ENCODE assay signal across 24 cellular contexts in the genomic region with DNA sequence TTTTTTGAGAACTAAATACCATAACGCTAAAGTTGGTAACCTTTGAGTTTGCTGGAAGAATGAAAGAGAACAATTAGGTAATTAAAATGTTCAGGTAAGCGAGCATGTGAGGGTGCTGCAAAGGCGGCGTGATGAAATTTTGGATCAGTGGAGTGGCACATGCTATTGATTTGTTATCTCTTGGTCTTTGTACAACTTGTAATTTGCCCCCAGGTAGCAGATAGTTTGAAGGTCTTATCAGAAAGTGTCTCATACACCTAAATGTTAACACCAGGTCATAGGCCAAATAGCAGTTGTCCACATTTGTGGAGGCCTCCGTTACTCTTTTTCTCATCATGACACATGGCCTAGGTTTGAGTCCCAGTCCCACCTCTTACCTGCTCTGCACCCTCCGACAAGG. TPM values are rescaled to one million over a fixed set of nuclear protein-coding genes. Genes with fewer than 3 reads are reported as not detected.
DNase-seq lines count a peak whose midpoint lies in the region; ATAC-seq, FAIRE-seq and TF ChIP-seq lines count a peak whose summit lies in the region.
"Had no signal": no experiment of that assay in that cellular context is flagged by ENCODE, and none has a peak within 500 bp of the region (broad histone marks: within the 10 kb centered on the region; RNA-seq: fewer than 3 reads in every experiment).

No MANE protein-coding gene starts in this region.

- intact Hi-C loops in K562 (cut with micrococcal nuclease): no loop called here

- in situ Hi-C loops in K562 (cut with MboI): no loop called here

- H4K20me1 ChIP-seq in K562 (replicated peaks; ENCODE audit: control insufficient read depth, insufficient read depth, low read length) (no peaks in the 10 kb centered on the region), keratinocyte (ENCODE audit: control insufficient read depth, extremely low read depth, insufficient read depth, low read length) (no peaks in the 10 kb centered on the region)

- H3K9me3 ChIP-seq in HUES48 (ENCODE audit: control insufficient read depth, insufficient read depth, low read length) (no peaks in the 10 kb centered on the region), K562 (replicated peaks; ENCODE audit: control insufficient read depth, insufficient read depth, low read depth, low read length) (no peaks in the 10 kb centered on the region), keratinocyte (ENCODE audit: control insufficient read depth, low read depth, low read length) (no peaks in the 10 kb centered on the region)
- H3K9me3 ChIP-seq: left lung, testis had no signal

- POLR2A ChIA-PET in K562 (lab: Yijun Ruan, JAX): interaction anchor here (1.0 kb wide), 1 partner anchor 14 kb away, joined by 3 read pairs; no protein-coding TSS in a partner anchor

- H3K4me3 ChIP-seq in HUES48 (ENCODE audit: low read depth, low read length): no peak overlapping the region
- H3K4me3 ChIP-seq in K562: no peak overlapping the region
- H3K4me3 ChIP-seq in keratinocyte (ENCODE audit: control insufficient read depth in 2 of 3, extremely low read depth in 1 of 3, insufficient read depth in 2 of 3, low read depth in 1 of 3, low read length in 3 of 3): peak overlapping the region in 1 of 3 experiments; percentile 12
- H3K4me3 ChIP-seq: left lung, testis had no signal

- CTCF ChIA-PET in K562 (lab: Yijun Ruan, JAX; ENCODE audit: low intra/inter-chr PET ratio): no interaction called here

- TF ChIP-seq RAD21 in K562 (CRISPR knock-in tag; conservative IDR thresholded peaks at IDR 0.05 in 1 of 2, IDR thresholded peaks at IDR 0.05 in 1 of 2): no peak

- H3K27ac ChIP-seq in HUES48 (ENCODE audit: low read depth, low read length) (peak overlapping the region; percentile 67), K562 (ENCODE audit: extremely low read depth, low read depth, low read length) (no peak overlapping the region), keratinocyte (ENCODE audit: control insufficient read depth, insufficient read depth, low read length) (peak overlapping the region; percentile 41)
- H3K27ac ChIP-seq: left lung, testis had no signal

- no peaks in the 10 kb centered on the region for H3K9me3 Mint-ChIP-seq in osteocyte (ENCODE audit: unreplicated experiment)
- H3K9me3 Mint-ChIP-seq: activated naive CD4-positive, alpha-beta T cell treated with anti-CD3 and anti-CD28 coated beads, Interleukin-2, amount 50 U/mL, for 72 hours; CD14-positive monocyte; immature natural killer cell; nephron had no signal

- peaks cover 55% of the 10 kb centered on the region for H3K79me2 ChIP-seq in K562 (ENCODE audit: control insufficient read depth, insufficient read depth, low read length)
- peaks cover 49% of the 10 kb centered on the region for H3K79me2 ChIP-seq in keratinocyte (ENCODE audit: control insufficient read depth, insufficient read depth, low read length)

- no peak overlapping the region for H2AFZ ChIP-seq in K562 (ENCODE audit: low read depth, low read length)
- no peak overlapping the region for H2AFZ ChIP-seq in keratinocyte (ENCODE audit: control insufficient read depth, low read length)

- peak overlapping the region; percentile 69 for H3K27ac Mint-ChIP-seq in osteocyte (ENCODE audit: unreplicated experiment)
- H3K27ac Mint-ChIP-seq: activated naive CD4-positive, alpha-beta T cell treated with anti-CD3 and anti-CD28 coated beads, Interleukin-2, amount 50 U/mL, for 72 hours; CD14-positive monocyte; nephron had no signal

- peaks cover 10% of the 10 kb centered on the region for H3K36me3 Mint-ChIP-seq in osteocyte (ENCODE audit: unreplicated experiment)
- H3K36me3 Mint-ChIP-seq: activated naive CD4-positive, alpha-beta T cell treated with anti-CD3 and anti-CD28 coated beads, Interleukin-2, amount 50 U/mL, for 72 hours; immature natural killer cell had no signal

- no peak overlapping the region for H3K4me2 ChIP-seq in K562 (ENCODE audit: insufficient read depth, low read length)
- peak overlapping the region; percentile 65 for H3K4me2 ChIP-seq in keratinocyte (ENCODE audit: control insufficient read depth, extremely low read depth, insufficient read depth, low read depth, low read length)

- FAIRE-seq in K562 (lab: Jason Lieb, UNC) (no peak), keratinocyte (lab: Jason Lieb, UNC) (no peak)

- H3K4me1 ChIP-seq in HUES48 (ENCODE audit: control insufficient read depth, insufficient read depth, low read length): peaks cover 8% of the 10 kb centered on the region; the same call in 1 of the 2 replicates
- H3K4me1 ChIP-seq in K562 (replicated peaks in 1 of 2; ENCODE audit: control insufficient read depth in 2 of 2, insufficient read depth in 2 of 2, low read length in 2 of 2): peaks cover 2 to 8% of the 10 kb centered on the region in 2 experiments; a peak in 2 of 5 replicates
- peaks cover 39% of the 10 kb centered on the region for H3K4me1 ChIP-seq in keratinocyte (ENCODE audit: control insufficient read depth, extremely low read depth, insufficient read depth, low read length)
- H3K4me1 ChIP-seq: left lung, testis had no signal

- no peaks in the 10 kb centered on the region for H3K27me3 Mint-ChIP-seq in osteocyte (ENCODE audit: unreplicated experiment)

- ATAC-seq in K562 (no peak; the same call in 2 of the 3 replicates), GM18505 (IDR thresholded peaks at IDR 0.05; ENCODE audit: unreplicated experiment) (no peak), GM18502 (IDR thresholded peaks at IDR 0.05; ENCODE audit: poor library complexity, unreplicated experiment) (no peak), HG03460 (IDR thresholded peaks at IDR 0.05; ENCODE audit: unreplicated experiment) (no peak)
- ATAC-seq: activated naive CD4-positive, alpha-beta T cell treated with anti-CD3 and anti-CD28 coated beads, Interleukin-2, amount 50 U/mL, for 72 hours; left lung; sciatic nerve had no signal

- H3K36me3 ChIP-seq in HUES48 (ENCODE audit: control insufficient read depth, insufficient read depth, low read length) (peaks cover 3% of the 10 kb centered on the region; the same call in 1 of the 2 replicates), K562 (ENCODE audit: control insufficient read depth, insufficient read depth, low read length) (peaks cover 10% of the 10 kb centered on the region), keratinocyte (ENCODE audit: control insufficient read depth in 2 of 2, extremely low read depth in 1 of 2, insufficient read depth in 2 of 2, low read length in 2 of 2) (no peaks in the 10 kb centered on the region)
- H3K36me3 ChIP-seq: left lung had no signal

- dilution Hi-C loops in keratinocyte (cut with MboI; ENCODE audit: extremely low pct_ligation_motif_present, low sequenced_read_pairs): no loop called here

- 82% methylated on average over 6 of the region's 6 CpGs for WGBS in K562 (ENCODE audit: insufficient coverage, low coverage, missing lambda C conversion rate)

- H3K4me3 Mint-ChIP-seq in osteocyte (ENCODE audit: unreplicated experiment): no peak overlapping the region
- H3K4me3 Mint-ChIP-seq: CD14-positive monocyte, immature natural killer cell, nephron had no signal

- TF ChIP-seq POLR2A in K562 (conservative IDR thresholded peaks at IDR 0.05) (no peak), GM18505 (IDR thresholded peaks at IDR 0.05; ENCODE audit: borderline replicate concordance, extremely low read depth, insufficient read depth, insufficient read length) (no peak)

- no peak overlapping the region for H3K9ac ChIP-seq in HUES48 (ENCODE audit: low read depth, low read length)
- H3K9ac ChIP-seq in K562 (ENCODE audit: insufficient read depth in 1 of 2, low read depth in 2 of 2, low read length in 2 of 2): no peak overlapping the region
- H3K9ac ChIP-seq in keratinocyte (ENCODE audit: control insufficient read depth, extremely low read depth, insufficient read depth, low read length): no peak overlapping the region

- H3K4me1 Mint-ChIP-seq in osteocyte (ENCODE audit: unreplicated experiment): peaks cover 44% of the 10 kb centered on the region
- H3K4me1 Mint-ChIP-seq: CD14-positive monocyte, nephron had no signal

- TSS peak; percentile 21 for BruUV-seq in K562 (replicated peaks; lab: Mats Ljungman, UMichigan)

- TF ChIP-seq EP300 in K562 (IDR thresholded peaks at IDR 0.05; ENCODE audit: low read length): no peak

- TF ChIP-seq CTCF in K562 (IDR thresholded peaks at IDR 0.05 in 2 of 3, conservative IDR thresholded peaks at IDR 0.05 in 1 of 3; ENCODE audit: insufficient read depth in 2 of 3, low read depth in 1 of 3, low read length in 3 of 3) (no peak), keratinocyte (optimal IDR thresholded peaks at IDR 0.05 in 1 of 3, IDR thresholded peaks at IDR 0.05 in 1 of 3, conservative IDR thresholded peaks at IDR 0.05 in 1 of 3; ENCODE audit: extremely low read depth in 1 of 3, insufficient read depth in 2 of 3, low read length in 3 of 3) (no peak), osteocyte (IDR thresholded peaks at IDR 0.05) (no peak)

- no peak for DNase-seq in K562 (ENCODE audit: extremely low read depth in 1 of 4, low spot score in 3 of 4)
- no peak for DNase-seq in keratinocyte (ENCODE audit: low read depth, low spot score)
- no peak for DNase-seq in osteocyte (ENCODE audit: extremely low spot score, unreplicated experiment)
- DNase-seq: anterior cingulate cortex; central memory CD4-positive, alpha-beta T cell; head of caudate nucleus; immature natural killer cell; left lung; NCI-H1105 treated with DMSO at 0.1 percent for 48 hours; NCI-H2029; NCI-H226; NCI-H774; posterior cingulate gyrus; stimulated activated naive CD4-positive, alpha-beta T cell treated with Interleukin-2 at 50 U/mL for 16 hours; T-helper 9 cell; testis had no signal

- H3K27me3 ChIP-seq in HUES48 (ENCODE audit: control insufficient read depth, insufficient read depth, low read length): no peaks in the 10 kb centered on the region
- H3K27me3 ChIP-seq in K562 (ENCODE audit: control insufficient read depth in 2 of 2, insufficient read depth in 2 of 2, low read length in 2 of 2): no peaks in the 10 kb centered on the region
- no peaks in the 10 kb centered on the region for H3K27me3 ChIP-seq in keratinocyte (ENCODE audit: control insufficient read depth, extremely low read depth, insufficient read depth, low read length)
- H3K27me3 ChIP-seq: left lung, testis had no signal

- H3K9me1 ChIP-seq in K562 (ENCODE audit: control insufficient read depth, insufficient read depth, low read length) (no peaks in the 10 kb centered on the region), keratinocyte (ENCODE audit: control insufficient read depth, extremely low read depth, insufficient read depth, low read length) (no peaks in the 10 kb centered on the region)

RNA-seq across cellular contexts. Expression of a gene that starts 14.9 kb away (rescaled TPM):
- 56.5 and 65.8 TPM in 2 replicates for total RNA-seq in K562 (2011; cell fraction: chromatin; rRNA removed; ENCODE audit: low replicate concordance)
- 33.2 and 33.8 TPM in 2 replicates for total RNA-seq in K562 (2011; cell fraction: nucleolus; rRNA removed)
- 42.5 and 45.8 TPM in 2 replicates for total RNA-seq in K562 (2011; cell fraction: nucleoplasm; rRNA removed)
- total RNA-seq in K562 (2014; rRNA removed) (10.2 and 13.8 TPM in 2 replicates), K562 (2014; rRNA removed; fragmentation: Illumina TruSeq; extraction: Trizol) (13.9 TPM in 2 replicates), K562 (2015; rRNA removed; fragmentation: Illumina TruSeq; extraction: Trizol) (16.0 and 16.2 TPM in 2 replicates), K562 (2021) (24.5 and 26.4 TPM in 2 replicates), osteocyte (107 and 113 TPM in 2 replicates)
- polyA plus RNA-seq in K562 (2011; rRNA removed) (9.8 and 10.2 TPM in 2 replicates), K562 (2014; fragmentation: Illumina TruSeq; extraction: Trizol) (15.7 and 18.6 TPM in 2 replicates), K562 (2014; fragmentation: Nextera tagmentation; extraction: Ambion mirVana) (1 to 10 TPM in 1 of 2 experiments, under 1 TPM in 1; 0.27 to 1.1 TPM), K562 (2014; rRNA removed) (7.6 and 9.4 TPM in 2 replicates), keratinocyte (14.3 to 21.7 TPM (median 19.5 TPM) in 3 replicates)
- 7.1 and 11.1 TPM in 2 replicates for polyA plus RNA-seq in K562 (2011; cell fraction: cytosol; rRNA removed)
- polyA plus RNA-seq in K562 (2011; cell fraction: nucleus; rRNA removed): 10.6 and 12.9 TPM in 2 replicates
- 16.8 and 21.4 TPM in 2 replicates for polyA plus RNA-seq in K562 (2012)
- 26.2 and 28.7 TPM in 2 replicates for polyA minus RNA-seq in K562 (2011; rRNA and poly(A)+ RNA removed)
- polyA minus RNA-seq in K562 (2011; cell fraction: cytosol; rRNA and poly(A)+ RNA removed): 16.0 and 16.7 TPM in 2 replicates
- 16.4 and 22.9 TPM in 2 replicates for polyA minus RNA-seq in K562 (2011; cell fraction: nucleus; rRNA and poly(A)+ RNA removed)
- polyA plus RNA-seq in keratinocyte (2011; ENCODE audit: low read depth): 10.5 TPM
- 15.7 and 18.8 TPM in 2 replicates for polyA plus RNA-seq in keratinocyte (2011; cell fraction: cytosol; rRNA removed)
- 39.3 and 40.4 TPM in 2 replicates for polyA plus RNA-seq in keratinocyte (2011; cell fraction: nucleus; rRNA removed)
- polyA plus RNA-seq in keratinocyte (2012; ENCODE audit: low replicate concordance): 14.8 and 26.2 TPM in 2 replicates
- polyA minus RNA-seq in keratinocyte: 35.4 to 53.2 TPM (median 45.6 TPM) in 3 replicates
- 20.0 TPM for polyA minus RNA-seq in keratinocyte (2011; cell fraction: cytosol; rRNA and poly(A)+ RNA removed)
- polyA minus RNA-seq in keratinocyte (2011; cell fraction: nucleus; rRNA and poly(A)+ RNA removed): 33.8 and 54.2 TPM in 2 replicates

RNA-seq across cellular contexts. Expression of a gene that starts 25.0 kb away (rescaled TPM):
- total RNA-seq in K562 (2011; cell fraction: chromatin; rRNA removed; ENCODE audit: low replicate concordance): 19.6 and 27.0 TPM in 2 replicates
- 40.3 and 42.5 TPM in 2 replicates for total RNA-seq in K562 (2011; cell fraction: nucleolus; rRNA removed)
- 31.1 and 45.0 TPM in 2 replicates for total RNA-seq in K562 (2011; cell fraction: nucleoplasm; rRNA removed)
- total RNA-seq in K562 (2014; rRNA removed) (294 and 338 TPM in 2 replicates), K562 (2014; rRNA removed; fragmentation: Illumina TruSeq; extraction: Trizol) (95.3 and 97.5 TPM in 2 replicates), K562 (2015; rRNA removed; fragmentation: Illumina TruSeq; extraction: Trizol) (131 and 143 TPM in 2 replicates), K562 (2021) (254 and 263 TPM in 2 replicates), osteocyte (226 and 229 TPM in 2 replicates)
- polyA plus RNA-seq in K562 (2011; rRNA removed) (136 and 171 TPM in 2 replicates), K562 (2014; fragmentation: Illumina TruSeq; extraction: Trizol) (118 and 172 TPM in 2 replicates), K562 (2014; fragmentation: Nextera tagmentation; extraction: Ambion mirVana) (10 to 100 TPM; 32.4 to 72.0 TPM), K562 (2014; rRNA removed) (196 and 212 TPM in 2 replicates), keratinocyte (183 to 218 TPM (median 192 TPM) in 3 replicates)
- 201 and 310 TPM in 2 replicates for polyA plus RNA-seq in K562 (2011; cell fraction: cytosol; rRNA removed)
- polyA plus RNA-seq in K562 (2011; cell fraction: nucleus; rRNA removed): 91.4 and 98.6 TPM in 2 replicates
- polyA plus RNA-seq in K562 (2012): 190 and 267 TPM in 2 replicates
- 57.4 and 64.7 TPM in 2 replicates for polyA minus RNA-seq in K562 (2011; rRNA and poly(A)+ RNA removed)
- polyA minus RNA-seq in K562 (2011; cell fraction: cytosol; rRNA and poly(A)+ RNA removed): 73.8 and 86.9 TPM in 2 replicates
- polyA minus RNA-seq in K562 (2011; cell fraction: nucleus; rRNA and poly(A)+ RNA removed): 14.7 and 22.1 TPM in 2 replicates
- 55.4 TPM for polyA plus RNA-seq in keratinocyte (2011; ENCODE audit: low read depth)
- polyA plus RNA-seq in keratinocyte (2011; cell fraction: cytosol; rRNA removed): 153 and 244 TPM in 2 replicates
- polyA plus RNA-seq in keratinocyte (2011; cell fraction: nucleus; rRNA removed): 61.8 and 80.5 TPM in 2 replicates
- 182 and 267 TPM in 2 replicates for polyA plus RNA-seq in keratinocyte (2012; ENCODE audit: low replicate concordance)
- 77.5 to 115 TPM (median 95.2 TPM) in 3 replicates for polyA minus RNA-seq in keratinocyte
- polyA minus RNA-seq in keratinocyte (2011; cell fraction: cytosol; rRNA and poly(A)+ RNA removed): 177 TPM
- polyA minus RNA-seq in keratinocyte (2011; cell fraction: nucleus; rRNA and poly(A)+ RNA removed): 21.6 and 26.3 TPM in 2 replicates
